9 cellular contexts compared by ENCODE assay signal in genomic region chr7:18357691-18358090, GRCh38.
DNase-seq lines count a peak whose midpoint lies in the region; ATAC-seq and TF ChIP-seq lines count a peak whose summit lies in the region.
"Had no signal": no experiment of that assay in that cellular context is flagged by ENCODE, and none has a peak within 500 bp of the region (broad histone marks: within the 10 kb centered on the region; RNA-seq: fewer than 3 reads in every experiment).

No MANE protein-coding gene starts in this region.

- ATAC-seq in HG02981 (IDR thresholded peaks at IDR 0.05; ENCODE audit: unreplicated experiment) (peak; percentile 46), HG02884 (IDR thresholded peaks at IDR 0.05; ENCODE audit: unreplicated experiment) (no peak)
- ATAC-seq in activated CD4-positive, CD25-positive, alpha-beta regulatory T cell treated with anti-CD3 and anti-CD28 coated beads, Interleukin-2, amount 50 U/mL, for 24 hours: no peak
- ATAC-seq: heart left ventricle had no signal

- no peak overlapping the region for H3K27ac ChIP-seq in WERI-Rb-1
- H3K27ac ChIP-seq: heart left ventricle had no signal

- TF ChIP-seq CTCF in GM12873 (IDR thresholded peaks at IDR 0.05; ENCODE audit: insufficient read depth, low read depth, low read length, missing control alignments) (peak; percentile 44), WERI-Rb-1 (IDR thresholded peaks at IDR 0.05; ENCODE audit: low read depth, low read length) (peak; percentile 32; the same call in 1 of the 2 replicates), neural crest cell (conservative IDR thresholded peaks at IDR 0.05) (peak; percentile 37)

- peak overlapping the region; percentile 44 for H3K27ac Mint-ChIP-seq in neural crest cell (ENCODE audit: unreplicated experiment)

- H3K4me3 Mint-ChIP-seq in neural crest cell: no peak overlapping the region

- H3K36me3 Mint-ChIP-seq in neural crest cell (ENCODE audit: low read depth): no peaks in the 10 kb centered on the region

- no peaks in the 10 kb centered on the region for H3K27me3 ChIP-seq in WERI-Rb-1 (ENCODE audit: insufficient read depth, low read depth, severe bottlenecking)
- H3K27me3 ChIP-seq: heart left ventricle had no signal

- intact Hi-C loops in head of caudate nucleus (cut with DNase I): loop anchor here (10.0 kb wide), 1 partner anchor 217 kb away; no protein-coding TSS in a partner anchor

- no peaks in the 10 kb centered on the region for H3K9me3 ChIP-seq in WERI-Rb-1 (ENCODE audit: severe bottlenecking)
- H3K9me3 ChIP-seq: heart left ventricle had no signal

- DNase-seq in WERI-Rb-1 (no peak), neural crest cell (ENCODE audit: low read depth, low spot score) (no peak), pons (ENCODE audit: low spot score) (no peak), head of caudate nucleus (no peak)
- DNase-seq: heart left ventricle had no signal

- no peak overlapping the region for H3K4me3 ChIP-seq in WERI-Rb-1 (ENCODE audit: low read depth, low read length)
- H3K4me3 ChIP-seq: heart left ventricle had no signal

- peaks cover 3% of the 10 kb centered on the region for H3K9me3 Mint-ChIP-seq in neural crest cell

- peaks cover 29% of the 10 kb centered on the region for H3K4me1 Mint-ChIP-seq in neural crest cell

- no peaks in the 10 kb centered on the region for H3K36me3 ChIP-seq in WERI-Rb-1
- H3K36me3 ChIP-seq: heart left ventricle had no signal

- no peaks in the 10 kb centered on the region for H3K27me3 Mint-ChIP-seq in neural crest cell (ENCODE audit: low read depth)
